ENCODE assay signal across 8 cellular contexts in genomic region chr20:407097-407952, GRCh38. TPM values are rescaled to one million over a fixed set of nuclear protein-coding genes. Genes with fewer than 3 reads are reported as not detected.
DNase-seq lines count a peak whose midpoint lies in the region; ATAC-seq and TF ChIP-seq lines count a peak whose summit lies in the region.

No MANE protein-coding gene starts in this region.

- H3K4me3 ChIP-seq in OCI-LY3 (ENCODE audit: low read length) (peak overlapping the region; percentile 89), foreskin fibroblast (ENCODE audit: low read depth in 1 of 2, low read length in 2 of 2) (peak overlapping the region; percentile 63 to 89), neural cell (ENCODE audit: low read length) (peak overlapping the region; percentile 99), stomach smooth muscle (ENCODE audit: low read length in 2 of 2) (peak overlapping the region; percentile 78 to 81)

- TF ChIP-seq RAD21 in neural cell (conservative IDR thresholded peaks at IDR 0.05) = peak; percentile 43

- H3K27ac ChIP-seq in OCI-LY3 (ENCODE audit: low read length) (no peak overlapping the region), neural cell (ENCODE audit: low read length) (peak overlapping the region; percentile 61), stomach smooth muscle (ENCODE audit: low read length) (peak overlapping the region; percentile 60)

- TF ChIP-seq EP300 in neural cell (conservative IDR thresholded peaks at IDR 0.05; ENCODE audit: poor library complexity, severe bottlenecking) = no peak

- TF ChIP-seq CTCF in OCI-LY3 (IDR thresholded peaks at IDR 0.05; ENCODE audit: low read depth, low read length) (peak; percentile 55), foreskin fibroblast (IDR thresholded peaks at IDR 0.05; ENCODE audit: low read depth, low read length) (peak; percentile 27), neural cell (IDR thresholded peaks at IDR 0.05; ENCODE audit: poor library complexity, severe bottlenecking) (peak; percentile 57)

- H3K9me2 ChIP-seq in neural cell (ENCODE audit: insufficient read depth, low read length) = no peaks in the 10 kb centered on the region

- no peaks in the 10 kb centered on the region for H3K27me3 ChIP-seq in OCI-LY3 (ENCODE audit: low read depth, low read length)
- no peaks in the 10 kb centered on the region for H3K27me3 ChIP-seq in neural cell (ENCODE audit: insufficient read depth, low read depth, low read length)
- no peaks in the 10 kb centered on the region for H3K27me3 ChIP-seq in stomach smooth muscle (ENCODE audit: control insufficient read depth in 1 of 2, insufficient read depth in 2 of 2, low read length in 2 of 2)

- H3K79me2 ChIP-seq in OCI-LY3 (ENCODE audit: low read length) (peaks cover 37% of the 10 kb centered on the region), neural cell (replicated peaks; ENCODE audit: insufficient read depth, low read length) (peaks cover 17% of the 10 kb centered on the region)

- H4K20me1 ChIP-seq in OCI-LY3 (ENCODE audit: insufficient read depth, low read length) (0 out of 2 replicates have a peak, but pooled peaks cover 3% of the 10 kb centered on the region), neural cell (ENCODE audit: insufficient read depth) (no peaks in the 10 kb centered on the region)

- H2AFZ ChIP-seq in OCI-LY3 (ENCODE audit: low read depth, low read length) = peak overlapping the region; percentile 22
- peak overlapping the region; percentile 85 for H2AFZ ChIP-seq in neural cell (ENCODE audit: low read depth, low read length)

- H3K9me3 ChIP-seq in OCI-LY3 (ENCODE audit: insufficient read depth, low read length) (no peaks in the 10 kb centered on the region), neural cell (ENCODE audit: low read length) (no peaks in the 10 kb centered on the region), stomach smooth muscle (ENCODE audit: control insufficient read depth in 2 of 2, low read length in 2 of 2) (no peaks in the 10 kb centered on the region)

- ATAC-seq in GM21423 (IDR thresholded peaks at IDR 0.05; ENCODE audit: unreplicated experiment) = peak; percentile 60

- H3K9ac ChIP-seq in OCI-LY3 (ENCODE audit: low read length) = peak overlapping the region; percentile 61
- H3K9ac ChIP-seq in neural cell (ENCODE audit: low read length) = peak overlapping the region; percentile 73
- H3K9ac ChIP-seq in stomach smooth muscle (ENCODE audit: low read length in 2 of 2) = peak overlapping the region; percentile 69

- H3K4me1 ChIP-seq in OCI-LY3 (ENCODE audit: low read length) = peaks cover 17% of the 10 kb centered on the region
- H3K4me1 ChIP-seq in stomach smooth muscle (ENCODE audit: control insufficient read depth, insufficient read depth, low read length) = peaks cover 25% of the 10 kb centered on the region

- peaks cover 5% of the 10 kb centered on the region for H3F3A ChIP-seq in neural cell (ENCODE audit: insufficient read depth, low read length, poor library complexity, severe bottlenecking)

- peak; percentile 83 for DNase-seq in DMS53 treated with DMSO at 0.1 percent for 48 hours (lab: John Stamatoyannopoulos, UW; ENCODE audit: unreplicated experiment)
- DNase-seq in HUDEP-2 (lab: John Stamatoyannopoulos, UW; ENCODE audit: unreplicated experiment in 76 of 76) = peak in 71 of 76 experiments; percentile 17 to 88 (median 65)
- peak; percentile 54 for DNase-seq in activated T-helper 9 cell treated with anti-CD3 and anti-CD28 coated beads, Interleukin-2, amount 50 U/mL, for 16 hours (ENCODE audit: low read depth)
- peak; percentile 72 to 89 for DNase-seq in foreskin fibroblast

- peak overlapping the region; percentile 86 for H3K4me2 ChIP-seq in OCI-LY3 (ENCODE audit: low read length)
- H3K4me2 ChIP-seq in neural cell (ENCODE audit: low read length) = peak overlapping the region; percentile 51

- H3K36me3 ChIP-seq in OCI-LY3 (replicated peaks; ENCODE audit: low read depth, low read length) (peaks cover 23% of the 10 kb centered on the region), neural cell (ENCODE audit: insufficient read depth, low read length) (no peaks in the 10 kb centered on the region), stomach smooth muscle (ENCODE audit: control insufficient read depth in 2 of 2, insufficient read depth in 2 of 2, low read length in 2 of 2) (peaks cover 7 to 11% of the 10 kb centered on the region in 2 donors)

TF ChIP-seq in neural cell, 6 proteins besides CTCF, POLR2A, EP300 and RAD21:
- TF ChIP-seq EZH2 (IDR thresholded peaks at IDR 0.05; ENCODE audit: borderline replicate concordance, insufficient read depth, low read length, poor library complexity, severe bottlenecking) (no peak), TAF1 (IDR thresholded peaks at IDR 0.05; ENCODE audit: low read depth) (no peak), SMC3 (conservative IDR thresholded peaks at IDR 0.05; ENCODE audit: poor library complexity) (peak; percentile 52), POLR2AphosphoS5 (IDR thresholded peaks at IDR 0.05) (peak; percentile 59), MXI1 (conservative IDR thresholded peaks at IDR 0.05; ENCODE audit: poor library complexity, severe bottlenecking) (peak; percentile 14), REST (IDR thresholded peaks at IDR 0.05; ENCODE audit: borderline replicate concordance) (no peak)

RNA-seq across cellular contexts. Expression of gene RBCK1, which starts 0.8 kb away (rescaled TPM):
- 38.4 and 60.2 TPM in 2 replicates for polyA plus RNA-seq in neural cell
- polyA minus RNA-seq in neural cell = 23.1 and 23.2 TPM in 2 replicates

RNA-seq across cellular contexts. Expression of gene TRIB3, which starts 26.8 kb away (rescaled TPM):
- polyA plus RNA-seq in neural cell = 6.0 and 6.8 TPM in 2 replicates
- polyA minus RNA-seq in neural cell = 9.0 and 9.7 TPM in 2 replicates

RNA-seq across cellular contexts. Expression of gene TBC1D20, which starts 55.0 kb away (rescaled TPM):
- 25.1 and 28.4 TPM in 2 replicates for polyA plus RNA-seq in neural cell
- 26.8 and 27.6 TPM in 2 replicates for polyA minus RNA-seq in neural cell
